ENCODE assay signal across 28 cellular contexts in the genomic region with DNA sequence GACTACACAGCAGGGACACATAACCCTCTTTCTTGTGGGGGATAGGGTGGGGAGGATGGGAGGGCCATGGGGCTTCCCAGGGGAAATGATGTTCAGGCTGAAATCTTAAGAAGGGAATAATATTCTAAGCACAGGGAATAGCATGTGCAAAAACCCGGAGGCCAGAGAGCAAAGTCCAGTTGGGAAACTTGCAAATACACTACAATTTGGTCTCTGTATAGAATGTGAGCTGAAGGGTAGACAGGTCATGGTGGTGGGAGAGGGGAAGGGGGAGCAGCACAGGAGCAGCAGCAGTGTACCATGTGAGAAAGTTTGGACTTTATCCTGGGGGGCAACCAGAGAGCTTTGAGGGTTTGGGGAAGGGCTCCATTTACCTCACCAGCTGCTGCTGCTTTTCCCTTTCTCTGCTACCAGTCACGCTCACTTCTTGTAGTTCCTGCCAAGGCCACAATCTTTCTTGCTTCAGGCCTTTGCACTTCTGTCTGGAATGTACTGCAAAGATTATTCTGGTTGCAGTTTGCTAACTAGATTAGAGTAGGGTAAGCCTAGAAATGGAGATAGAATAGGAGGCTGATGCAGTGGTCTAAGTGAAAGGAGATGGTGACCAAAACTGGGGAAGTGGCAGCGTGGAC. TPM values are rescaled to one million over a fixed set of nuclear protein-coding genes. Genes with fewer than 3 reads are reported as not detected.
DNase-seq lines count a peak whose midpoint lies in the region; ATAC-seq and TF ChIP-seq lines count a peak whose summit lies in the region.
"Had no signal": no experiment of that assay in that cellular context is flagged by ENCODE, and none has a peak within 500 bp of the region (broad histone marks: within the 10 kb centered on the region; RNA-seq: fewer than 3 reads in every experiment).

No MANE protein-coding gene starts in this region.

- H3K36me3 ChIP-seq in heart left ventricle = peaks cover 0 to 9% (median 0%) of the 10 kb centered on the region in 9 donors
- H3K36me3 ChIP-seq in adipocyte (ENCODE audit: control insufficient read depth, insufficient read depth, low read length, severe bottlenecking) = no peaks in the 10 kb centered on the region
- H3K36me3 ChIP-seq in hepatocyte (replicated peaks; ENCODE audit: insufficient read depth, low read depth) = no peaks in the 10 kb centered on the region
- no peaks in the 10 kb centered on the region for H3K36me3 ChIP-seq in smooth muscle cell (ENCODE audit: low read depth)
- no peaks in the 10 kb centered on the region for H3K36me3 ChIP-seq in gastroesophageal sphincter
- no peaks in the 10 kb centered on the region for H3K36me3 ChIP-seq in breast epithelium
- H3K36me3 ChIP-seq: prostate gland, transverse colon had no signal

- H3K9me3 Mint-ChIP-seq in activated CD4-positive, alpha-beta memory T cell treated with anti-CD3 and anti-CD28 coated beads, Interleukin-2, amount 10 ng/mL, durations not matched to agents 7 days and 5 days = peaks cover 5% of the 10 kb centered on the region

- H3K27ac ChIP-seq in heart left ventricle (peak overlapping the region in 2 of 12 donors; percentile 12 to 45), hepatocyte (peak overlapping the region; percentile 2), smooth muscle cell (ENCODE audit: low read depth) (peak overlapping the region; percentile 83), gastroesophageal sphincter (no peak overlapping the region), breast epithelium (no peak overlapping the region)
- H3K27ac ChIP-seq: C4-2B, epithelial cell of prostate, foreskin keratinocyte, prostate gland had no signal

- no peaks in the 10 kb centered on the region for H3F3A ChIP-seq in smooth muscle cell (ENCODE audit: low read depth)

- peaks cover 7% of the 10 kb centered on the region for H3K36me3 Mint-ChIP-seq in activated CD4-positive, alpha-beta memory T cell treated with anti-CD3 and anti-CD28 coated beads, Interleukin-2, amount 10 ng/mL, durations not matched to agents 7 days and 5 days (ENCODE audit: low read depth)

- H3K4me1 ChIP-seq in heart left ventricle (peaks cover 0 to 14% (median 4%) of the 10 kb centered on the region in 12 donors), adipocyte (ENCODE audit: control insufficient read depth, insufficient read depth, low read length) (peaks cover 23% of the 10 kb centered on the region), hepatocyte (ENCODE audit: insufficient read depth) (peaks cover 12% of the 10 kb centered on the region), smooth muscle cell (ENCODE audit: low read depth) (peaks cover 6% of the 10 kb centered on the region), gastroesophageal sphincter (no peaks in the 10 kb centered on the region), breast epithelium (peaks cover 0 to 3% of the 10 kb centered on the region in 2 donors)
- H3K4me1 ChIP-seq: foreskin keratinocyte, prostate gland had no signal

- H3K4me1 Mint-ChIP-seq in activated CD4-positive, alpha-beta memory T cell treated with anti-CD3 and anti-CD28 coated beads, Interleukin-2, amount 10 ng/mL, durations not matched to agents 7 days and 5 days = peaks cover 13% of the 10 kb centered on the region
- H3K4me1 Mint-ChIP-seq: WTC11 had no signal

- H2AFZ ChIP-seq in hepatocyte (no peak overlapping the region), smooth muscle cell (ENCODE audit: low read depth) (no peak overlapping the region)

- H3K4me3 ChIP-seq in heart left ventricle (no peak overlapping the region), adipocyte (ENCODE audit: low read length) (no peak overlapping the region), hepatocyte (no peak overlapping the region), smooth muscle cell (no peak overlapping the region), gastroesophageal sphincter (no peak overlapping the region), breast epithelium (no peak overlapping the region)
- H3K4me3 ChIP-seq: lung, prostate gland, transverse colon had no signal

- no peaks in the 10 kb centered on the region for H4K20me1 ChIP-seq in hepatocyte (ENCODE audit: insufficient read depth, poor library complexity, severe bottlenecking)
- no peaks in the 10 kb centered on the region for H4K20me1 ChIP-seq in smooth muscle cell (ENCODE audit: low read depth)

- H3K27ac Mint-ChIP-seq in activated CD4-positive, alpha-beta memory T cell treated with anti-CD3 and anti-CD28 coated beads, Interleukin-2, amount 10 ng/mL, durations not matched to agents 7 days and 5 days = no peak overlapping the region
- H3K27ac Mint-ChIP-seq: activated naive CD8-positive, alpha-beta T cell treated with anti-CD3 and anti-CD28 coated beads, Interleukin-2, amount 10 ng/mL, durations not matched to agents 7 days and 5 days; WTC11 had no signal

- no peak for TF ChIP-seq EP300 in gastroesophageal sphincter (IDR thresholded peaks at IDR 0.05)

- peaks cover 0 to 3% (median 0%) of the 10 kb centered on the region in 12 donors for H3K9me3 ChIP-seq in heart left ventricle
- no peaks in the 10 kb centered on the region for H3K9me3 ChIP-seq in adipocyte (ENCODE audit: control insufficient read depth, low read length)
- no peaks in the 10 kb centered on the region for H3K9me3 ChIP-seq in hepatocyte (ENCODE audit: low read depth)
- no peaks in the 10 kb centered on the region for H3K9me3 ChIP-seq in smooth muscle cell (replicated peaks; ENCODE audit: low read depth)
- no peaks in the 10 kb centered on the region for H3K9me3 ChIP-seq in gastroesophageal sphincter
- H3K9me3 ChIP-seq in breast epithelium = no peaks in the 10 kb centered on the region
- H3K9me3 ChIP-seq: prostate gland, transverse colon had no signal

- H3K9me2 ChIP-seq in hepatocyte (replicated peaks; ENCODE audit: insufficient read depth) = no peaks in the 10 kb centered on the region

- CTCF ChIA-PET in activated CD4-positive, alpha-beta memory T cell treated with anti-CD3 and anti-CD28 coated beads, Interleukin-2, amount 10 ng/mL, durations not matched to agents 7 days and 5 days (lab: Charles Lee) = interaction anchor here (1.2 kb wide), 1 partner anchor 38 kb away, joined by 4 read pairs; no protein-coding TSS in a partner anchor

- no peak overlapping the region for H3K9ac ChIP-seq in adipocyte (ENCODE audit: low read length)
- H3K9ac ChIP-seq in smooth muscle cell (ENCODE audit: low read depth) = peak overlapping the region; percentile 37

- 74 to 82% (median 76%) methylated on average over 3 of the region's 3 CpGs for WGBS in heart left ventricle, 4 donors
- 76% methylated on average over 3 of the region's 3 CpGs for WGBS in hepatocyte (ENCODE audit: low lambda C conversion rate, missing lambda C conversion rate)
- 73% methylated on average over 3 of the region's 3 CpGs for WGBS in smooth muscle cell (ENCODE audit: low lambda C conversion rate)
- 70 to 100% methylated on average over 2 to 3 of the region's 3 CpGs for WGBS in gastroesophageal sphincter (ENCODE audit: low coverage in 1 of 2), 2 donors

- DNase-seq in heart left ventricle = no peak
- no peak for DNase-seq in Right ventricle myocardium inferior (ENCODE audit: missing footprints)
- peak; percentile 45 for DNase-seq in adipocyte (ENCODE audit: low read depth)
- no peak for DNase-seq in hepatocyte (ENCODE audit: low spot score)
- DNase-seq in smooth muscle cell (lab: John Stamatoyannopoulos, UW; ENCODE audit: unreplicated experiment) = no peak
- no peak for DNase-seq in activated CD4-positive, alpha-beta memory T cell treated with anti-CD3 and anti-CD28 coated beads, Interleukin-2, amount 10 ng/mL, durations not matched to agents 7 days and 5 days
- DNase-seq in breast epithelium (ENCODE audit: low spot score in 2 of 2) = no peak
- DNase-seq: activated CD4-positive, alpha-beta T cell treated with anti-CD3 and anti-CD28 coated beads, Interleukin-2, amount 50 U/mL, for 1 hour; activated effector memory CD4-positive, alpha-beta T cell treated with Interleukin-2 at 50 U/mL for 16 hours; activated naive CD8-positive, alpha-beta T cell treated with anti-CD3 and anti-CD28 coated beads, Interleukin-2, amount 10 ng/mL, durations not matched to agents 7 days and 5 days; effector CD4-positive, alpha-beta T cell; foreskin keratinocyte; hippocampal formation; KBM-7; NCI-H1694; NCI-H524 treated with DMSO at 0.1 percent for 48 hours; stimulated activated CD8-positive, alpha-beta memory T cell treated with anti-CD3 and anti-CD28 coated beads, Interleukin-4, amount 100 ng/mL, for 48 hours; T1000; transverse colon had no signal

- ATAC-seq in heart left ventricle (peak; percentile 22 to 65 (median 27)), Right ventricle myocardium inferior (no peak), gastroesophageal sphincter (no peak)
- ATAC-seq: foreskin keratinocyte, WTC11 had no signal

- no peak overlapping the region for H3K4me3 Mint-ChIP-seq in activated CD4-positive, alpha-beta memory T cell treated with anti-CD3 and anti-CD28 coated beads, Interleukin-2, amount 10 ng/mL, durations not matched to agents 7 days and 5 days
- H3K4me3 Mint-ChIP-seq: activated naive CD8-positive, alpha-beta T cell treated with anti-CD3 and anti-CD28 coated beads, Interleukin-2, amount 10 ng/mL, durations not matched to agents 7 days and 5 days; WTC11 had no signal

- TF ChIP-seq CTCF in heart left ventricle (IDR thresholded peaks at IDR 0.05) = no peak
- TF ChIP-seq CTCF in hepatocyte (IDR thresholded peaks at IDR 0.05; ENCODE audit: poor library complexity) = no peak
- no peak for TF ChIP-seq CTCF in smooth muscle cell (IDR thresholded peaks at IDR 0.05; ENCODE audit: borderline replicate concordance, insufficient read depth, poor library complexity, severe bottlenecking)
- no peak for TF ChIP-seq CTCF in gastroesophageal sphincter (IDR thresholded peaks at IDR 0.05)
- TF ChIP-seq CTCF in breast epithelium (IDR thresholded peaks at IDR 0.05) = no peak

- peaks cover 42% of the 10 kb centered on the region for H3K27me3 Mint-ChIP-seq in activated CD4-positive, alpha-beta memory T cell treated with anti-CD3 and anti-CD28 coated beads, Interleukin-2, amount 10 ng/mL, durations not matched to agents 7 days and 5 days

- POLR2A ChIA-PET in activated CD4-positive, alpha-beta memory T cell treated with anti-CD3 and anti-CD28 coated beads, Interleukin-2, amount 10 ng/mL, durations not matched to agents 7 days and 5 days (lab: Charles Lee) = no interaction called here

- intact Hi-C loops in heart left ventricle (cut with DNase I) (no loop called here), Right ventricle myocardium inferior (cut with DNase I) (no loop called here), breast epithelium (cut with DNase I; ENCODE audit: low total_unique reads) (no loop called here)

- H3K79me2 ChIP-seq in hepatocyte (no peaks in the 10 kb centered on the region), smooth muscle cell (ENCODE audit: low read depth) (no peaks in the 10 kb centered on the region)

- no peaks in the 10 kb centered on the region for H3K27me3 ChIP-seq in heart left ventricle
- no peaks in the 10 kb centered on the region for H3K27me3 ChIP-seq in adipocyte (replicated peaks; ENCODE audit: control insufficient read depth, insufficient read depth, low read length)
- no peaks in the 10 kb centered on the region for H3K27me3 ChIP-seq in hepatocyte
- no peaks in the 10 kb centered on the region for H3K27me3 ChIP-seq in smooth muscle cell (ENCODE audit: low read depth)
- H3K27me3 ChIP-seq in gastroesophageal sphincter = no peaks in the 10 kb centered on the region
- no peaks in the 10 kb centered on the region for H3K27me3 ChIP-seq in breast epithelium
- H3K27me3 ChIP-seq: foreskin keratinocyte, transverse colon had no signal

- H3K4me2 ChIP-seq in hepatocyte (peak overlapping the region; percentile 14), smooth muscle cell (peak overlapping the region; percentile 56)

- TF ChIP-seq POLR2A in heart left ventricle (IDR thresholded peaks at IDR 0.05) (no peak), gastroesophageal sphincter (IDR thresholded peaks at IDR 0.05) (no peak), breast epithelium (IDR thresholded peaks at IDR 0.05) (no peak)

RNA-seq across cellular contexts. Expression of gene KREMEN1, which starts 43.0 kb away (rescaled TPM):
- total RNA-seq in heart left ventricle (10 to 100 TPM; 30.5 to 67.8 (median 46.6) TPM), Right ventricle myocardium inferior (48.8 TPM), hepatocyte (8.3 and 10.5 TPM in 2 replicates), smooth muscle cell (6.8 and 7.8 TPM in 2 replicates), gastroesophageal sphincter (10 to 100 TPM in 2 of 4 donors, 1 to 10 TPM in 2; 7.5 to 17.4 (median 10.8) TPM), breast epithelium (10 to 100 TPM in 2 of 3 donors, 1 to 10 TPM in 1; 9.5 to 13.6 (median 13.5) TPM)
- polyA plus RNA-seq in heart left ventricle (10 to 100 TPM; 24.3 to 25.2 TPM), hepatocyte (7.5 and 9.0 TPM in 2 replicates), smooth muscle cell (6.0 and 9.9 TPM in 2 replicates)
- total RNA-seq in activated CD4-positive, alpha-beta memory T cell treated with anti-CD3 and anti-CD28 coated beads, Interleukin-2, amount 10 ng/mL, durations not matched to agents 7 days and 5 days = not detected

RNA-seq across cellular contexts. Expression of gene C22orf31, which starts 54.2 kb away (rescaled TPM):
- under 1 TPM in 1 of 9 donors, not detected in 8; 0.40 TPM for total RNA-seq in heart left ventricle
- not detected for polyA plus RNA-seq in heart left ventricle
- not detected for total RNA-seq in Right ventricle myocardium inferior
- not detected in 2 replicates for total RNA-seq in hepatocyte
- polyA plus RNA-seq in hepatocyte = 0.16 TPM in 1 of 2 replicates, not detected in the other
- total RNA-seq in smooth muscle cell = not detected in 2 replicates
- polyA plus RNA-seq in smooth muscle cell = not detected in 2 replicates
- not detected for total RNA-seq in activated CD4-positive, alpha-beta memory T cell treated with anti-CD3 and anti-CD28 coated beads, Interleukin-2, amount 10 ng/mL, durations not matched to agents 7 days and 5 days
- total RNA-seq in gastroesophageal sphincter = not detected
- under 1 TPM in 1 of 3 donors, not detected in 2; 0.73 TPM for total RNA-seq in breast epithelium
- total RNA-seq: activated naive CD8-positive, alpha-beta T cell treated with anti-CD3 and anti-CD28 coated beads, Interleukin-2, amount 10 ng/mL, durations not matched to agents 7 days and 5 days; chondrocyte; foreskin keratinocyte; HT-29; lung; mucosa of gallbladder; transverse colon; WTC11 had no signal
- polyA plus RNA-seq: foreskin keratinocyte had no signal

Comparison
In these comparisons a context has a peak if more than half of its experiments do, and no peak if none do; other contexts are left out.
1. ATAC-seq: peak in heart left ventricle (4 of 4); none in Right ventricle myocardium inferior (single experiment) and gastroesophageal sphincter (single experiment).
2. H3K27ac ChIP-seq: peak in hepatocyte (single experiment) and smooth muscle cell (single experiment); none in gastroesophageal sphincter (0 of 4) and breast epithelium (0 of 2).